1 cellular context compared by ENCODE assay signal in the genomic region with DNA sequence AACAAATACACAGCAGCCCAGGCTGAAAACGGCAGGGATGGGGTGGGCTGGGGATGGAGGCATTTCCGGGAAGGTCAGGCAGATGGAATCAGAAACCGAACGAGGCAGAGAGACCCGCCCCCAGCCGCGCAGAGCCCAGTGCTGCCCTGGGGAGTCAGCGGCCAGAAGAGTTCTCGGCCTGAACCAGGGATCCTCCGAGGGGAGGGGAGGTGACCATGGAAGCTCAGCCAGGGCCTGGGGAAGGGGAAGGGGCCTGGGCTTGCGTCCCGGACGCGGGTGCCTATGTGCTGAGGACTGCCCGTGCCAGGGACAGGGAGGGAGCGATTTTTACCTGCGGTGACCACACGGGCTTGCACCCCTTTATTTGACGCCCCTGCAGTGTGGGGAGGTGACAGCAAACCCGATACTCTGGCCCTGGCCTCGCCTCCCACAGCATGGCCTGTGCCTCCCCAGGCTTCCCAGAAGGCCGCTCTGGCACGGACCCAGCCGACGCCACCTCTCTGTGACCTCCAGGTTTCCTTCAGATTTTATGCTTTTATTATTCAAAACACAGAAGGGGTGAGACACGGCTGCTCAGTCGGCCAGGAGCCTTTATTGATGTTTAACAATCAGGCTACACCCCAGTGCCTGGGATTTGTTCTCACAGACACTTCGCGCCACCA.
TF ChIP-seq lines count a peak whose summit lies in the region.

No MANE protein-coding gene starts in this region.

TF ChIP-seq in GM23338, 12 proteins besides CTCF, POLR2A, EP300 and RAD21 (continued from another document):
- TF ChIP-seq, protein P1, sequence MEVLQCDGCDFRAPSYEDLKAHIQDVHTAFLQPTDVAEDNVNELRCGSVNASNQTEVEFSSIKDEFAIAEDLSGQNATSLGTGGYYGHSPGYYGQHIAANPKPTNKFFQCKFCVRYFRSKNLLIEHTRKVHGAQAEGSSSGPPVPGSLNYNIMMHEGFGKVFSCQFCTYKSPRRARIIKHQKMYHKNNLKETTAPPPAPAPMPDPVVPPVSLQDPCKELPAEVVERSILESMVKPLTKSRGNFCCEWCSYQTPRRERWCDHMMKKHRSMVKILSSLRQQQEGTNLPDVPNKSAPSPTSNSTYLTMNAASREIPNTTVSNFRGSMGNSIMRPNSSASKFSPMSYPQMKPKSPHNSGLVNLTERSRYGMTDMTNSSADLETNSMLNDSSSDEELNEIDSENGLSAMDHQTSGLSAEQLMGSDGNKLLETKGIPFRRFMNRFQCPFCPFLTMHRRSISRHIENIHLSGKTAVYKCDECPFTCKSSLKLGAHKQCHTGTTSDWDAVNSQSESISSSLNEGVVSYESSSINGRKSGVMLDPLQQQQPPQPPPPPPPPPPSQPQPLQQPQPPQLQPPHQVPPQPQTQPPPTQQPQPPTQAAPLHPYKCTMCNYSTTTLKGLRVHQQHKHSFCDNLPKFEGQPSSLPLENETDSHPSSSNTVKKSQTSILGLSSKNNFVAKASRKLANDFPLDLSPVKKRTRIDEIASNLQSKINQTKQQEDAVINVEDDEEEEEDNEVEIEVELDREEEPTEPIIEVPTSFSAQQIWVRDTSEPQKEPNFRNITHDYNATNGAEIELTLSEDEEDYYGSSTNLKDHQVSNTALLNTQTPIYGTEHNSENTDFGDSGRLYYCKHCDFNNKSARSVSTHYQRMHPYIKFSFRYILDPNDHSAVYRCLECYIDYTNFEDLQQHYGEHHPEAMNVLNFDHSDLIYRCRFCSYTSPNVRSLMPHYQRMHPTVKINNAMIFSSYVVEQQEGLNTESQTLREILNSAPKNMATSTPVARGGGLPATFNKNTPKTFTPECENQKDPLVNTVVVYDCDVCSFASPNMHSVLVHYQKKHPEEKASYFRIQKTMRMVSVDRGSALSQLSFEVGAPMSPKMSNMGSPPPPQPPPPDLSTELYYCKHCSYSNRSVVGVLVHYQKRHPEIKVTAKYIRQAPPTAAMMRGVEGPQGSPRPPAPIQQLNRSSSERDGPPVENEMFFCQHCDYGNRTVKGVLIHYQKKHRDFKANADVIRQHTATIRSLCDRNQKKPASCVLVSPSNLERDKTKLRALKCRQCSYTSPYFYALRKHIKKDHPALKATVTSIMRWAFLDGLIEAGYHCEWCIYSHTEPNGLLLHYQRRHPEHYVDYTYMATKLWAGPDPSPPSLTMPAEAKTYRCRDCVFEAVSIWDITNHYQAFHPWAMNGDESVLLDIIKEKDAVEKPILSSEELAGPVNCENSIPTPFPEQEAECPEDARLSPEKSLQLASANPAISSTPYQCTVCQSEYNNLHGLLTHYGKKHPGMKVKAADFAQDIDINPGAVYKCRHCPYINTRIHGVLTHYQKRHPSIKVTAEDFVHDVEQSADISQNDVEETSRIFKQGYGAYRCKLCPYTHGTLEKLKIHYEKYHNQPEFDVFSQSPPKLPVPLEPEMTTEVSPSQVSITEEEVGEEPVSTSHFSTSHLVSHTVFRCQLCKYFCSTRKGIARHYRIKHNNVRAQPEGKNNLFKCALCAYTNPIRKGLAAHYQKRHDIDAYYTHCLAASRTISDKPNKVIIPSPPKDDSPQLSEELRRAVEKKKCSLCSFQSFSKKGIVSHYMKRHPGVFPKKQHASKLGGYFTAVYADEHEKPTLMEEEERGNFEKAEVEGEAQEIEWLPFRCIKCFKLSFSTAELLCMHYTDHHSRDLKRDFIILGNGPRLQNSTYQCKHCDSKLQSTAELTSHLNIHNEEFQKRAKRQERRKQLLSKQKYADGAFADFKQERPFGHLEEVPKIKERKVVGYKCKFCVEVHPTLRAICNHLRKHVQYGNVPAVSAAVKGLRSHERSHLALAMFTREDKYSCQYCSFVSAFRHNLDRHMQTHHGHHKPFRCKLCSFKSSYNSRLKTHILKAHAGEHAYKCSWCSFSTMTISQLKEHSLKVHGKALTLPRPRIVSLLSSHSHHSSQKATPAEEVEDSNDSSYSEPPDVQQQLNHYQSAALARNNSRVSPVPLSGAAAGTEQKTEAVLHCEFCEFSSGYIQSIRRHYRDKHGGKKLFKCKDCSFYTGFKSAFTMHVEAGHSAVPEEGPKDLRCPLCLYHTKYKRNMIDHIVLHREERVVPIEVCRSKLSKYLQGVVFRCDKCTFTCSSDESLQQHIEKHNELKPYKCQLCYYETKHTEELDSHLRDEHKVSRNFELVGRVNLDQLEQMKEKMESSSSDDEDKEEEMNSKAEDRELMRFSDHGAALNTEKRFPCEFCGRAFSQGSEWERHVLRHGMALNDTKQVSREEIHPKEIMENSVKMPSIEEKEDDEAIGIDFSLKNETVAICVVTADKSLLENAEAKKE (CRISPR knock-in tag; IDR thresholded peaks at IDR 0.05), result no peak
- no peak for TF ChIP-seq CREB1 (CRISPR knock-in tag; IDR thresholded peaks at IDR 0.05; ENCODE audit: low read depth)
- TF ChIP-seq EZH2phosphoT487 (IDR thresholded peaks at IDR 0.05; ENCODE audit: unreplicated experiment), result no peak
- no peak for TF ChIP-seq STAT1 (IDR thresholded peaks at IDR 0.05; ENCODE audit: unreplicated experiment)
- no peak for TF ChIP-seq NANOG (IDR thresholded peaks at IDR 0.05; ENCODE audit: borderline replicate concordance)
- no peak for TF ChIP-seq ZNF331 (CRISPR knock-in tag; IDR thresholded peaks at IDR 0.05; ENCODE audit: low read depth)
- TF ChIP-seq ZNF114 (CRISPR knock-in tag; IDR thresholded peaks at IDR 0.05), result no peak
